In the genomic region with DNA sequence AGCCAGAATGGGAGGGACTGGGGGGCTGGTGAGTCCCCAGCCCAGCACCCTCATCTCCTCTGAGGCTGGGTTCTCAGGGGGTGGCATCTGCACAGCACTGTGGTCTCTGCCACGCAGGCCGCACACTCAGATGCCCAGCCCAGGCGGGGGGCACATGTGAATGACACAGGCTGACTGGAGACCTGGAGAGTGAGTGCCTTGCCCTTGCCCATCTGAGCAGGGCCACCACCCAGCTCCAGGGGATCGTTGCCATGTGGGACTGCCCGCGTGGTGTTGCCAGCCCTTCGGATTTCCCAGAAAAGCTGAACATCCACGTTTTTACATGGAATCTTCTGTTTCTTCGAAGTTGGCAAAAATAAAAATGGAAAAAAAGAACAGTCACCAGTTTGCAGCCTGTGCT, we compare ENCODE assay signal across 13 cellular contexts. TPM values are rescaled to one million over a fixed set of nuclear protein-coding genes. Genes with fewer than 3 reads are reported as not detected.
DNase-seq lines count a peak whose midpoint lies in the region; ATAC-seq and TF ChIP-seq lines count a peak whose summit lies in the region.
"Had no signal": no experiment of that assay in that cellular context is flagged by ENCODE, and none has a peak within 500 bp of the region (broad histone marks: within the 10 kb centered on the region; RNA-seq: fewer than 3 reads in every experiment).

No MANE protein-coding gene starts in this region.

- no peak for DNase-seq in dorsolateral prefrontal cortex
- DNase-seq in sigmoid colon: peak; percentile 27
- peak; percentile 39 for DNase-seq in upper lobe of right lung
- DNase-seq in PC-9: no peak
- DNase-seq in mucosa of gallbladder (ENCODE audit: low spot score): no peak
- no peak for DNase-seq in left ventricle myocardium inferior
- DNase-seq: BE2C; Calu3; CD8-positive, alpha-beta T cell; DMS79 treated with DMSO at 0.1 percent for 48 hours; GF-D8 had no signal

- POLR2A ChIA-PET in PC-9 (lab: Charles Lee; ENCODE audit: unreplicated experiment): no interaction called here

- peak overlapping the region in 1 of 11 experiments; percentile 34; a peak in 1 of 22 replicates for H3K27ac ChIP-seq in BLaER1 treated with 17β-estradiol and CSF1 and Interleukin-3, amounts not matched to agents 10 nM and 100 nM
- peak overlapping the region in 31 of 59 donors; percentile 12 to 75 (median 41) for H3K27ac ChIP-seq in dorsolateral prefrontal cortex
- H3K27ac ChIP-seq in sigmoid colon: no peak overlapping the region
- H3K27ac ChIP-seq in upper lobe of right lung: no peak overlapping the region
- H3K27ac ChIP-seq in PC-9: no peak overlapping the region
- H3K27ac ChIP-seq in left ventricle myocardium inferior (replicated peaks): no peak overlapping the region

- 92 to 93% methylated on average over 9 of the region's 9 CpGs for WGBS in sigmoid colon, 2 donors

- TF ChIP-seq EP300 in sigmoid colon (IDR thresholded peaks at IDR 0.05): no peak

- H4K20me1 ChIP-seq in BLaER1 treated with 17β-estradiol and CSF1 and Interleukin-3, amounts not matched to agents 10 nM and 100 nM: peaks cover 0 to 93% (median 74%) of the 10 kb centered on the region in 11 experiments; a peak in 19 of 22 replicates
- peaks cover 3% of the 10 kb centered on the region; the same call in 1 of the 2 replicates for H4K20me1 ChIP-seq in PC-9 (ENCODE audit: insufficient read depth)

- no TSS peak for BruUV-seq in PC-9 (replicated peaks; lab: Mats Ljungman, UMichigan)

- peaks cover 18 to 64% (median 61%) of the 10 kb centered on the region in 10 experiments for H3K4me1 ChIP-seq in BLaER1 treated with 17β-estradiol and CSF1 and Interleukin-3, amounts not matched to agents 10 nM and 100 nM
- H3K4me1 ChIP-seq in sigmoid colon (peaks cover 0 to 42% (median 33%) of the 10 kb centered on the region in 4 donors), upper lobe of right lung (peaks cover 22% of the 10 kb centered on the region), PC-9 (replicated peaks; ENCODE audit: insufficient read depth) (no peaks in the 10 kb centered on the region), left ventricle myocardium inferior (peaks cover 60% of the 10 kb centered on the region)
- H3K4me1 ChIP-seq: BE2C, HAP-1 had no signal

- no peaks in the 10 kb centered on the region for H3K9me2 ChIP-seq in PC-9 (ENCODE audit: insufficient read depth)

- H3K36me3 ChIP-seq in BLaER1 treated with 17β-estradiol and CSF1 and Interleukin-3, amounts not matched to agents 10 nM and 100 nM: no peaks in the 10 kb centered on the region
- H3K36me3 ChIP-seq in sigmoid colon (no peaks in the 10 kb centered on the region), upper lobe of right lung (no peaks in the 10 kb centered on the region), PC-9 (ENCODE audit: low read depth) (no peaks in the 10 kb centered on the region), left ventricle myocardium inferior (no peaks in the 10 kb centered on the region)
- H3K36me3 ChIP-seq: BE2C, HAP-1 had no signal

- no peak for TF ChIP-seq POLR2A in sigmoid colon (IDR thresholded peaks at IDR 0.05)

- no peaks in the 10 kb centered on the region for H3K27me3 ChIP-seq in BLaER1 treated with 17β-estradiol and CSF1 and Interleukin-3, amounts not matched to agents 10 nM and 100 nM
- H3K27me3 ChIP-seq in dorsolateral prefrontal cortex (no peaks in the 10 kb centered on the region), sigmoid colon (no peaks in the 10 kb centered on the region), upper lobe of right lung (no peaks in the 10 kb centered on the region), PC-9 (ENCODE audit: insufficient read depth, low read depth) (peaks cover 3% of the 10 kb centered on the region; the same call in 1 of the 2 replicates), left ventricle myocardium inferior (ENCODE audit: low read depth) (no peaks in the 10 kb centered on the region)
- H3K27me3 ChIP-seq: BE2C had no signal

- TF ChIP-seq CTCF in dorsolateral prefrontal cortex (IDR thresholded peaks at IDR 0.05 in 54 of 56, conservative IDR thresholded peaks at IDR 0.05 in 2 of 56; ENCODE audit: low read depth in 1 of 56, partially characterized antibody in 56 of 56) (no peak), sigmoid colon (IDR thresholded peaks at IDR 0.05) (no peak), upper lobe of right lung (IDR thresholded peaks at IDR 0.05) (no peak), PC-9 (conservative IDR thresholded peaks at IDR 0.05) (no peak), left ventricle myocardium inferior (IDR thresholded peaks at IDR 0.05; ENCODE audit: borderline replicate concordance) (no peak)

- no peak for ATAC-seq in upper lobe of right lung
- ATAC-seq: CD8-positive, alpha-beta T cell had no signal

- peak overlapping the region in 9 of 11 experiments; percentile 79 to 95 (median 87); a peak in 18 of 22 replicates for H3K4me2 ChIP-seq in BLaER1 treated with 17β-estradiol and CSF1 and Interleukin-3, amounts not matched to agents 10 nM and 100 nM
- H3K4me2 ChIP-seq in PC-9: no peak overlapping the region

- H3K9ac ChIP-seq in BLaER1 treated with 17β-estradiol and CSF1 and Interleukin-3, amounts not matched to agents 10 nM and 100 nM: no peak overlapping the region

- H3K79me2 ChIP-seq in PC-9 (ENCODE audit: low read depth): no peaks in the 10 kb centered on the region

- no peak overlapping the region for H2AFZ ChIP-seq in PC-9

- no peak overlapping the region for H3K4me3 ChIP-seq in BLaER1 treated with 17β-estradiol and CSF1 and Interleukin-3, amounts not matched to agents 10 nM and 100 nM
- H3K4me3 ChIP-seq in dorsolateral prefrontal cortex (no peak overlapping the region), sigmoid colon (no peak overlapping the region), upper lobe of right lung (no peak overlapping the region), PC-9 (no peak overlapping the region), left ventricle myocardium inferior (no peak overlapping the region)
- H3K4me3 ChIP-seq: HAP-1 had no signal

- intact Hi-C loops in dorsolateral prefrontal cortex (cut with DNase I) (no loop called here), sigmoid colon (cut with DNase I) (no loop called here), upper lobe of right lung (cut with DNase I) (no loop called here), PC-9 (cut with micrococcal nuclease; ENCODE audit: unreplicated experiment) (no loop called here), left ventricle myocardium inferior (cut with micrococcal nuclease) (no loop called here)

- CTCF ChIA-PET in PC-9 (lab: Charles Lee): no interaction called here

- no peaks in the 10 kb centered on the region for H3K9me3 ChIP-seq in BLaER1 treated with 17β-estradiol and CSF1 and Interleukin-3, amounts not matched to agents 10 nM and 100 nM (replicated peaks in 1 of 11)
- no peaks in the 10 kb centered on the region for H3K9me3 ChIP-seq in sigmoid colon
- no peaks in the 10 kb centered on the region for H3K9me3 ChIP-seq in upper lobe of right lung
- no peaks in the 10 kb centered on the region for H3K9me3 ChIP-seq in PC-9 (ENCODE audit: insufficient read depth, low read depth)
- no peaks in the 10 kb centered on the region for H3K9me3 ChIP-seq in left ventricle myocardium inferior (replicated peaks)
- H3K9me3 ChIP-seq: BE2C, HAP-1 had no signal

- no peaks in the 10 kb centered on the region for H3F3A ChIP-seq in PC-9 (ENCODE audit: insufficient read depth, low read depth)

RNA-seq across cellular contexts. Expression of a gene that starts 18.9 kb away (rescaled TPM):
- total RNA-seq in dorsolateral prefrontal cortex: 10 to 100 TPM; 18.8 to 43.2 (median 30.9) TPM
- 10 to 100 TPM; 12.7 to 23.2 (median 20.7) TPM for total RNA-seq in sigmoid colon
- polyA plus RNA-seq in sigmoid colon: 1 to 10 TPM in 2 of 3 donors, under 1 TPM in 1; 0.92 to 4.3 (median 1.8) TPM
- total RNA-seq in upper lobe of right lung: 18.3 TPM
- 10.7 and 12.1 TPM in 2 replicates for total RNA-seq in PC-9 (2021)
- 21.3 TPM for total RNA-seq in mucosa of gallbladder
- 17.2 TPM for total RNA-seq in left ventricle myocardium inferior

Comparison
In these comparisons a context has a peak if more than half of its experiments do, and no peak if none do; other contexts are left out.
1. H3K27ac ChIP-seq: peak in dorsolateral prefrontal cortex (31 of 59); none in sigmoid colon (0 of 4), upper lobe of right lung (single experiment), PC-9 (single experiment) and left ventricle myocardium inferior (single experiment).
2. DNase-seq: peak in sigmoid colon (single experiment) and upper lobe of right lung (single experiment); none in dorsolateral prefrontal cortex (0 of 10), PC-9 (0 of 2), mucosa of gallbladder (single experiment) and left ventricle myocardium inferior (single experiment).